ENCODE assay signal across 7 cellular contexts in genomic region chr15:77890911-77891801, GRCh38.
DNase-seq lines count a peak whose midpoint lies in the region; ATAC-seq, FAIRE-seq and TF ChIP-seq lines count a peak whose summit lies in the region.
"Not testable (repeated sequence)": the region's sequence is repeated elsewhere in the genome, so short reads cannot be mapped to it uniquely, and the experiment has no call there.

No MANE protein-coding gene starts in this region.

- not testable (repeated sequence) for TF ChIP-seq POLR2A in IMR-90 (IDR thresholded peaks at IDR 0.05; ENCODE audit: low read depth, low read length); GM12878 (IDR thresholded peaks at IDR 0.05; ENCODE audit: low read depth, low read length)

- not testable (repeated sequence) for H3K9me1 ChIP-seq in IMR-90 (ENCODE audit: insufficient read depth, low read length)

- not testable (repeated sequence) for H3K79me2 ChIP-seq in OCI-LY3 (ENCODE audit: low read length); GM12878 (ENCODE audit: control insufficient read depth, insufficient read depth, low read length)

- peak overlapping the region; percentile 42 to 82 (median 61) for H3K27ac Mint-ChIP-seq in nephron

- H2BK120ac ChIP-seq in IMR-90 (ENCODE audit: low read depth, low read length), result not testable (repeated sequence)

- in situ Hi-C loops in IMR-90 (cut with MboI; ENCODE audit: low sequenced_read_pairs); GM12878 (cut with MboI): not testable (repeated sequence)

- POLR2A ChIA-PET in HEK293 (lab: Yijun Ruan, JAX); IMR-90 (lab: Charles Lee; ENCODE audit: unreplicated experiment): not testable (repeated sequence)
- POLR2A ChIA-PET in GM12878 (lab: Charles Lee), result interaction anchor here (0.5 kb wide), 1 partner anchor 243 kb away, joined by 3 read pairs; no protein-coding TSS in a partner anchor

- not testable (repeated sequence) for H3K4me1 ChIP-seq in HEK293 (ENCODE audit: control insufficient read depth, insufficient read depth, low read length); IMR-90 (ENCODE audit: control insufficient read depth, insufficient read depth, low read length); GM12878 (ENCODE audit: control insufficient read depth, insufficient read depth, low read length); right cardiac atrium (ENCODE audit: control insufficient read depth, insufficient read depth, low read length)
- peaks cover 74% of the 10 kb centered on the region for H3K4me1 ChIP-seq in OCI-LY3 (ENCODE audit: low read length)

- TF ChIP-seq RAD21 in IMR-90 (IDR thresholded peaks at IDR 0.05; ENCODE audit: low read length); GM12878 (IDR thresholded peaks at IDR 0.05; ENCODE audit: insufficient read depth, low read depth, low read length): not testable (repeated sequence)

- not testable (repeated sequence) for H4K91ac ChIP-seq in IMR-90 (ENCODE audit: insufficient read depth, low read depth, low read length)

- not testable (repeated sequence) for H3K27me3 Mint-ChIP-seq in nephron (ENCODE audit: low read depth)

- H3K9ac ChIP-seq in IMR-90 (ENCODE audit: low read depth, low read length); GM12878 (ENCODE audit: control insufficient read depth, insufficient read depth, low read length): not testable (repeated sequence)
- peak overlapping the region; percentile 97 for H3K9ac ChIP-seq in OCI-LY3 (ENCODE audit: low read length)

- peaks cover 27% of the 10 kb centered on the region for H3K4me1 Mint-ChIP-seq in nephron

- H3K27ac ChIP-seq in HEK293 (ENCODE audit: extremely low read depth, low read depth, low read length); IMR-90 (ENCODE audit: insufficient read depth, low read length); GM12878 (ENCODE audit: control insufficient read depth, insufficient read depth); right cardiac atrium (ENCODE audit: low read length): not testable (repeated sequence)
- peak overlapping the region; percentile 95 for H3K27ac ChIP-seq in OCI-LY3 (ENCODE audit: low read length)

- H3K18ac ChIP-seq in IMR-90 (ENCODE audit: low read depth, low read length), result not testable (repeated sequence)

- not testable (repeated sequence) for H4K20me1 ChIP-seq in IMR-90 (ENCODE audit: insufficient read depth, low read length); OCI-LY3 (ENCODE audit: insufficient read depth, low read length); GM12878 (ENCODE audit: control insufficient read depth, insufficient read depth)

- not testable (repeated sequence) for H3K4ac ChIP-seq in IMR-90 (ENCODE audit: low read depth, low read length)

- not testable (repeated sequence) for H3K27me3 ChIP-seq in IMR-90 (ENCODE audit: control insufficient read depth, insufficient read depth, low read length); OCI-LY3 (ENCODE audit: low read depth, low read length); GM12878 (replicated peaks in 1 of 2; ENCODE audit: control insufficient read depth in 2 of 2, insufficient read depth in 2 of 2, low read length in 1 of 2); right cardiac atrium (ENCODE audit: control insufficient read depth, insufficient read depth)

- RAD21 ChIA-PET in GM12878 (lab: Charles Lee; ENCODE audit: unreplicated experiment), result interaction anchor here (1.0 kb wide), 1 partner anchor 9 kb away, joined by 3 read pairs; no protein-coding TSS in a partner anchor

- WGBS in IMR-90 (ENCODE audit: extremely low coverage in 2 of 2, insufficient read length in 1 of 2), 2 experiments, result no CpG with 5 or more reads among the region's 20 CpGs
- WGBS in GM12878 (ENCODE audit: insufficient coverage, insufficient replicate concordance, low lambda C conversion rate, missing lambda C conversion rate), result under 1% methylated on average over 18 of the region's 20 CpGs
- WGBS in right cardiac atrium, result 6% methylated on average over 15 of the region's 20 CpGs

- H3K9me3 ChIP-seq in HEK293 (ENCODE audit: control insufficient read depth, insufficient read depth, low read depth, low read length); IMR-90 (ENCODE audit: control insufficient read depth, insufficient read depth, low read length); OCI-LY3 (ENCODE audit: insufficient read depth, low read length); GM12878 (replicated peaks; ENCODE audit: control insufficient read depth, insufficient read depth, low read length); right cardiac atrium (ENCODE audit: control insufficient read depth, low read length): not testable (repeated sequence)

- H3K56ac ChIP-seq in IMR-90 (ENCODE audit: extremely low read depth, insufficient read depth, low read length), result not testable (repeated sequence)

- peak; percentile 72 for FAIRE-seq in GM12878 (lab: Jason Lieb, UNC)

- not testable (repeated sequence) for H4K8ac ChIP-seq in IMR-90 (ENCODE audit: low read depth in 2 of 2, low read length in 2 of 2)

- H3K36me3 ChIP-seq in HEK293 (ENCODE audit: control insufficient read depth in 2 of 2, insufficient read depth in 1 of 2, low read length in 2 of 2); IMR-90 (ENCODE audit: control insufficient read depth, insufficient read depth, low read length); OCI-LY3 (replicated peaks; ENCODE audit: low read depth, low read length); GM12878 (ENCODE audit: control insufficient read depth in 2 of 2, insufficient read depth in 2 of 2, low read length in 1 of 2): not testable (repeated sequence)

- not testable (repeated sequence) for H2BK15ac ChIP-seq in IMR-90 (ENCODE audit: low read depth, low read length)

- dilution Hi-C loops in IMR-90 (cut with HindIII; ENCODE audit: low sequenced_read_pairs, unreplicated experiment), result not testable (repeated sequence)

- intact Hi-C loops in IMR-90 (cut with micrococcal nuclease); GM12878 (cut with micrococcal nuclease; ENCODE audit: unreplicated experiment); right cardiac atrium (cut with DNase I): not testable (repeated sequence)

- SMC1A ChIA-PET in GM12878 (lab: Charles Lee; ENCODE audit: uncharacterized antibody, unreplicated experiment), result not testable (repeated sequence)

- H3K23ac ChIP-seq in IMR-90 (ENCODE audit: low read depth, low read length), result not testable (repeated sequence)

- not testable (repeated sequence) for H2AFZ ChIP-seq in IMR-90 (replicated peaks; ENCODE audit: low read length, poor library complexity); OCI-LY3 (ENCODE audit: low read depth, low read length); GM12878 (ENCODE audit: control insufficient read depth, low read depth, low read length)

- not testable (repeated sequence) for BruUV-seq in IMR-90 (replicated peaks; lab: Mats Ljungman, UMichigan); GM12878 (replicated peaks; lab: Mats Ljungman, UMichigan)

- H2AK5ac ChIP-seq in IMR-90 (ENCODE audit: low read depth, low read length), result not testable (repeated sequence)

- not testable (repeated sequence) for H3K9me3 Mint-ChIP-seq in nephron

- DNase-seq in IMR-90 (peak; percentile 38), right cardiac atrium (peak; percentile 44 to 79 (median 71))
- not testable (repeated sequence) for DNase-seq in GM12878 (ENCODE audit: low read depth, low spot score)

- CTCF ChIA-PET in HEK293 (lab: Yijun Ruan, JAX); IMR-90 (lab: Yijun Ruan, JAX): not testable (repeated sequence)
- CTCF ChIA-PET in GM12878 (lab: Yijun Ruan, JAX), result interaction anchor here (1.4 to 1.8 kb wide), 2 partner anchors 9 to 13 kb away, joined by 4 to 7 read pairs; no protein-coding TSS in a partner anchor

- not testable (repeated sequence) for H3K4me3 Mint-ChIP-seq in nephron

- 0 out of 4 replicates have a peak, but pooled peaks of 1 of the 2 experiments have one; percentile 31 for TF ChIP-seq EP300 in GM12878 (IDR thresholded peaks at IDR 0.05; ENCODE audit: borderline replicate concordance in 1 of 2, control insufficient read depth in 1 of 2, low read depth in 2 of 2, low read length in 2 of 2)

- H3K4me2 ChIP-seq in IMR-90 (ENCODE audit: low read depth, low read length); GM12878 (ENCODE audit: control insufficient read depth, insufficient read depth): not testable (repeated sequence)
- H3K4me2 ChIP-seq in OCI-LY3 (ENCODE audit: low read length), result peak overlapping the region; percentile 86

- not testable (repeated sequence) for TF ChIP-seq CTCF in HEK293 (tag by site-specific recombination; IDR thresholded peaks at IDR 0.05); IMR-90 (conservative IDR thresholded peaks at IDR 0.05; ENCODE audit: low read depth, low read length); OCI-LY3 (IDR thresholded peaks at IDR 0.05; ENCODE audit: low read depth, low read length); GM12878 (IDR thresholded peaks at IDR 0.05 in 2 of 3, conservative IDR thresholded peaks at IDR 0.05 in 1 of 3; ENCODE audit: control insufficient read depth in 2 of 3, extremely low read depth in 1 of 3, insufficient read depth in 1 of 3, low read depth in 3 of 3, low read length in 3 of 3); nephron (IDR thresholded peaks at IDR 0.05; ENCODE audit: unreplicated experiment in 3 of 3)

- ATAC-seq in GM18498 (IDR thresholded peaks at IDR 0.05; ENCODE audit: unreplicated experiment) (peak; percentile 42), IMR-90 (ENCODE audit: low read depth) (peak; percentile 25), GM12878 (peak; percentile 84), right cardiac atrium (peak in 1 of 2 donors; percentile 35)

- H2AK9ac ChIP-seq in IMR-90 (replicated peaks; ENCODE audit: low read depth, low read length, poor library complexity), result not testable (repeated sequence)

- H3K36me3 Mint-ChIP-seq in nephron (ENCODE audit: low read depth), result not testable (repeated sequence)

- not testable (repeated sequence) for H3K14ac ChIP-seq in IMR-90 (replicated peaks; ENCODE audit: low read depth, low read length)

- not testable (repeated sequence) for H3K79me1 ChIP-seq in IMR-90 (ENCODE audit: low read depth in 1 of 2, low read length in 2 of 2)

- not testable (repeated sequence) for H2BK20ac ChIP-seq in IMR-90 (ENCODE audit: low read depth, low read length)

- H3K4me3 ChIP-seq in HEK293 (ENCODE audit: low read depth, low read length); IMR-90 (ENCODE audit: insufficient read depth, low read depth, low read length); GM12878; right cardiac atrium (ENCODE audit: low read length): not testable (repeated sequence)
- H3K4me3 ChIP-seq in OCI-LY3 (ENCODE audit: low read length), result peak overlapping the region; percentile 59

- not testable (repeated sequence) for H4K5ac ChIP-seq in IMR-90 (ENCODE audit: low read depth, low read length)

- not testable (repeated sequence) for H2BK5ac ChIP-seq in IMR-90 (ENCODE audit: low read depth, low read length, poor library complexity, severe bottlenecking)
